ENCODE assay signal across 14 cellular contexts in the genomic region with DNA sequence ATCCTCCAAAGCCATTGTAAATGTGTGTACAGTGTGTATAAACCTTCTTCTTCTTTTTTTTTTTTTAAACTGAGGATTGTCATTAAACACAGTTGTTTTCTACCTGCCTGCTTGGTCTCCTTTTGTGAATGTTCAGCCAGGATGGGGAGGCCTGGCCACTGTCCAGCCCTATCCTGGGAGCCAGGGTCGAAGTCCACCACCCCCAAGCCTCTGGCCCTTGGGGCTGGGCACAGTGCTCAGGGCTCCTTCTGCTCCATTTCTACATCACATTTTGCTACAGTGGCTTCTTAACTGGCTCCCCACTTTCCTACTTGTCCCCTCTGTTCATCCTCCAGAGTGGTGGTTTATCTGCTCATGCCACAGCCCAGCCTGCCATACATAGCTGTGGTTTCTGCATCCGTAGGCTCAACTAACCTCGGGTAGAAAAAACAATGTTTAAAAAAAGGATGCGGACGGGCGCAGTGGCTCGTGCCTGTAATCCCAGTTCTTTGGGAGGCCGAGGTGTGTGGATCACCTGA. TPM values are rescaled to one million over a fixed set of nuclear protein-coding genes. Genes with fewer than 3 reads are reported as not detected.
DNase-seq lines count a peak whose midpoint lies in the region; ATAC-seq and TF ChIP-seq lines count a peak whose summit lies in the region.
"Had no signal": no experiment of that assay in that cellular context is flagged by ENCODE, and none has a peak within 500 bp of the region (broad histone marks: within the 10 kb centered on the region; RNA-seq: fewer than 3 reads in every experiment).

No MANE protein-coding gene starts in this region.

- no peak for ATAC-seq in CD4-positive, CD25-positive, alpha-beta regulatory T cell (ENCODE audit: low read depth in 2 of 2)
- no peak for ATAC-seq in HG03457 (IDR thresholded peaks at IDR 0.05; ENCODE audit: unreplicated experiment)
- ATAC-seq: esophagus mucosa had no signal

- no peak for DNase-seq in CD4-positive, CD25-positive, alpha-beta regulatory T cell
- peak; percentile 84 for DNase-seq in Jurkat, Clone E6-1 (ENCODE audit: low read depth, low spot score)
- DNase-seq in astrocyte of the hippocampus (ENCODE audit: low read depth, low spot score) (peak; percentile 86), neural crest cell (ENCODE audit: low read depth, low spot score) (no peak), uterus (no peak)
- DNase-seq in activated T-cell treated with anti-CD3 and anti-CD28 coated beads, Interleukin-2, amount 50 U/mL, for 1 hour = no peak
- no peak for DNase-seq in activated T-cell treated with anti-CD3 and anti-CD28 coated beads, Interleukin-2, amount 50 U/mL, for 48 hours
- DNase-seq: NCI-H526; SIG-M5; stimulated activated CD4-positive, alpha-beta T cell treated with anti-CD3 and anti-CD28 coated beads, Interleukin-4, amount 100 ng/mL, for 24 hours had no signal

- H3K4me3 Mint-ChIP-seq in CD4-positive, CD25-positive, alpha-beta regulatory T cell = peak overlapping the region in 1 of 4 donors; percentile 58
- peak overlapping the region; percentile 38 for H3K4me3 Mint-ChIP-seq in neural crest cell

- TF ChIP-seq CTCF in neural crest cell (conservative IDR thresholded peaks at IDR 0.05) = no peak
- TF ChIP-seq CTCF in uterus (IDR thresholded peaks at IDR 0.05) = no peak

- H3K27ac Mint-ChIP-seq in CD4-positive, CD25-positive, alpha-beta regulatory T cell = peak overlapping the region; percentile 8 to 69 (median 20)
- no peak overlapping the region for H3K27ac Mint-ChIP-seq in neural crest cell (ENCODE audit: unreplicated experiment)

- H3K36me3 Mint-ChIP-seq in CD4-positive, CD25-positive, alpha-beta regulatory T cell = peaks cover 1% of the 10 kb centered on the region
- no peaks in the 10 kb centered on the region for H3K36me3 Mint-ChIP-seq in neural crest cell (ENCODE audit: low read depth)

- no peak for TF ChIP-seq POLR2A in uterus (IDR thresholded peaks at IDR 0.05)

- H3K27me3 ChIP-seq in CD4-positive, CD25-positive, alpha-beta regulatory T cell (ENCODE audit: control insufficient read depth, insufficient read depth, low read length) = no peaks in the 10 kb centered on the region
- no peaks in the 10 kb centered on the region for H3K27me3 ChIP-seq in uterus
- H3K27me3 ChIP-seq: ascending aorta had no signal

- H3K4me1 ChIP-seq in CD4-positive, CD25-positive, alpha-beta regulatory T cell (ENCODE audit: control insufficient read depth, insufficient read depth, low read length, poor library complexity, severe bottlenecking) = peaks cover 20% of the 10 kb centered on the region
- peaks cover 1 to 13% of the 10 kb centered on the region in 2 donors for H3K4me1 ChIP-seq in uterus

- intact Hi-C loops in uterus (cut with DNase I; ENCODE audit: low total_unique reads) = no loop called here

- H3K4me1 Mint-ChIP-seq in CD4-positive, CD25-positive, alpha-beta regulatory T cell = peaks cover 7 to 27% (median 20%) of the 10 kb centered on the region in 4 donors
- peaks cover 33% of the 10 kb centered on the region for H3K4me1 Mint-ChIP-seq in neural crest cell

- no peak overlapping the region for H3K4me3 ChIP-seq in CD4-positive, CD25-positive, alpha-beta regulatory T cell (ENCODE audit: low read depth, low read length)
- H3K4me3 ChIP-seq in Jurkat, Clone E6-1 (ENCODE audit: low read length) = peak overlapping the region; percentile 28
- no peak overlapping the region for H3K4me3 ChIP-seq in uterus
- H3K4me3 ChIP-seq: ascending aorta, thoracic aorta had no signal

- no peaks in the 10 kb centered on the region for H3K9me3 ChIP-seq in CD4-positive, CD25-positive, alpha-beta regulatory T cell (ENCODE audit: control insufficient read depth in 2 of 2, low read length in 2 of 2)
- no peaks in the 10 kb centered on the region for H3K9me3 ChIP-seq in uterus
- H3K9me3 ChIP-seq: ascending aorta, thoracic aorta had no signal

- no peaks in the 10 kb centered on the region for H3K36me3 ChIP-seq in CD4-positive, CD25-positive, alpha-beta regulatory T cell (ENCODE audit: control insufficient read depth, insufficient read depth, low read length)
- no peaks in the 10 kb centered on the region for H3K36me3 ChIP-seq in uterus
- H3K36me3 ChIP-seq: ascending aorta, thoracic aorta had no signal

- H3K9me3 Mint-ChIP-seq in CD4-positive, CD25-positive, alpha-beta regulatory T cell = no peaks in the 10 kb centered on the region
- H3K9me3 Mint-ChIP-seq in neural crest cell = no peaks in the 10 kb centered on the region

- peaks cover 4% of the 10 kb centered on the region for H3K27me3 Mint-ChIP-seq in CD4-positive, CD25-positive, alpha-beta regulatory T cell
- H3K27me3 Mint-ChIP-seq in neural crest cell (ENCODE audit: low read depth) = no peaks in the 10 kb centered on the region

- no peak overlapping the region for H3K27ac ChIP-seq in CD4-positive, CD25-positive, alpha-beta regulatory T cell (ENCODE audit: insufficient read depth, low read length, poor library complexity, severe bottlenecking)
- no peak overlapping the region for H3K27ac ChIP-seq in uterus

RNA-seq across cellular contexts. Expression of gene SMARCB1, which starts 2.5 kb away (rescaled TPM):
- 58.4 TPM for total RNA-seq in CD4-positive, CD25-positive, alpha-beta regulatory T cell
- 10 to 100 TPM; 28.3 to 30.8 (median 29.7) TPM for polyA plus RNA-seq in CD4-positive, CD25-positive, alpha-beta regulatory T cell
- 279 TPM for polyA plus RNA-seq in Jurkat, Clone E6-1 (2012; ENCODE audit: insufficient read depth, insufficient read length)
- 222 and 244 TPM in 2 replicates for total RNA-seq in neural crest cell
- 10 to 100 TPM; 39.1 to 64.4 (median 51.6) TPM for total RNA-seq in uterus

RNA-seq across cellular contexts. Expression of gene MMP11, which starts 11.6 kb away (rescaled TPM):
- 0.52 TPM for total RNA-seq in CD4-positive, CD25-positive, alpha-beta regulatory T cell
- polyA plus RNA-seq in CD4-positive, CD25-positive, alpha-beta regulatory T cell = 1 to 10 TPM in 2 of 4 donors, under 1 TPM in 1, not detected in 1; 0.99 to 1.7 (median 1.0) TPM
- polyA plus RNA-seq in Jurkat, Clone E6-1 (2012; ENCODE audit: insufficient read depth, insufficient read length) = not detected
- total RNA-seq in neural crest cell = 10.8 and 11.2 TPM in 2 replicates
- 10 to 100 TPM in 1 of 4 donors, 1 to 10 TPM in 2, not detected in 1; 7.6 to 35.8 (median 8.7) TPM for total RNA-seq in uterus

RNA-seq across cellular contexts. Expression of gene CHCHD10, which starts 16.5 kb away (rescaled TPM):
- total RNA-seq in CD4-positive, CD25-positive, alpha-beta regulatory T cell = 30.6 TPM
- 10 to 100 TPM; 16.3 to 31.7 (median 19.8) TPM for polyA plus RNA-seq in CD4-positive, CD25-positive, alpha-beta regulatory T cell
- polyA plus RNA-seq in Jurkat, Clone E6-1 (2012; ENCODE audit: insufficient read depth, insufficient read length) = 73.9 TPM
- total RNA-seq in neural crest cell (35.8 and 38.8 TPM in 2 replicates), uterus (10 to 100 TPM in 1 of 4 donors, under 1 TPM in 1, not detected in 2; 0.88 to 21.0 TPM)

RNA-seq across cellular contexts. Expression of gene C22orf15, which starts 21.5 kb away (rescaled TPM):
- total RNA-seq in CD4-positive, CD25-positive, alpha-beta regulatory T cell = 0.96 TPM
- polyA plus RNA-seq in CD4-positive, CD25-positive, alpha-beta regulatory T cell = 1 to 10 TPM in 1 of 4 donors, under 1 TPM in 3; 0.76 to 1.6 (median 0.85) TPM
- not detected for polyA plus RNA-seq in Jurkat, Clone E6-1 (2012; ENCODE audit: insufficient read depth, insufficient read length)
- total RNA-seq in neural crest cell (0.41 and 0.79 TPM in 2 replicates), uterus (under 1 TPM in 2 of 4 donors, not detected in 2; 0.41 to 0.55 TPM)
- total RNA-seq: ascending aorta, esophagus mucosa, thoracic aorta had no signal

RNA-seq across cellular contexts. Expression of gene VPREB3, which starts 30.0 kb away (rescaled TPM):
- total RNA-seq in CD4-positive, CD25-positive, alpha-beta regulatory T cell = 0.89 TPM
- polyA plus RNA-seq in CD4-positive, CD25-positive, alpha-beta regulatory T cell = 1 to 10 TPM in 2 of 4 donors, under 1 TPM in 1, not detected in 1; 0.74 to 4.5 (median 2.1) TPM
- not detected for polyA plus RNA-seq in Jurkat, Clone E6-1 (2012; ENCODE audit: insufficient read depth, insufficient read length)
- total RNA-seq in neural crest cell = not detected in 2 replicates
- not detected for total RNA-seq in uterus
- total RNA-seq: ascending aorta, thoracic aorta had no signal

Comparison
In these comparisons a context has a peak if more than half of its experiments do, and no peak if none do; other contexts are left out.
1. DNase-seq: peak in Jurkat, Clone E6-1 (single experiment) and astrocyte of the hippocampus (single experiment); none in CD4-positive, CD25-positive, alpha-beta regulatory T cell (0 of 3), neural crest cell (single experiment), activated T-cell treated with anti-CD3 and anti-CD28 coated beads, Interleukin-2, amount 50 U/mL, for 1 hour (single experiment), uterus (0 of 2) and activated T-cell treated with anti-CD3 and anti-CD28 coated beads, Interleukin-2, amount 50 U/mL, for 48 hours (0 of 2).